Comparison of ENCODE assay signal across 9 cellular contexts in the genomic region with DNA sequence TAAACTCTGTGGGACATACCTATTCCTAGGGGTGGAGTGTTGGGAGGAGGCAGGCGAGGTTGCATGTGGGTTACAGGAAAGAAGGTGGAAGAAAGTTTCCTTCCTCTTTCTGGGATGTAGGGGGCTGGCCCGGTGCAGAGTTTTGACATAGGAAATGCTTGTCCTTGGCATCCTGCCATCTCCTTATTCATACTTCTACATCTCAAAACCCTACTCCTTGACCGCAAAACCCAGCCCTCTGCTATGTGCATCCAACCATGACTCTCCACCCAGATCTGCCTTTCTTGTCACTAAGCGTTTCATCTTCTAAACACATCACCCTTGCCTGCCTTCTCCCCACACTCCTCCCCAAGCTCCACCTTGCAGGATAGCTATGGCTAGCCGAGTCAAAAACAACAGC. TPM values are rescaled to one million over a fixed set of nuclear protein-coding genes. Genes with fewer than 3 reads are reported as not detected.
DNase-seq lines count a peak whose midpoint lies in the region; ATAC-seq and TF ChIP-seq lines count a peak whose summit lies in the region.
"Not testable (repeated sequence)": the region's sequence is repeated elsewhere in the genome, so short reads cannot be mapped to it uniquely, and the experiment has no call there.
"Had no signal": no experiment of that assay in that cellular context is flagged by ENCODE, and none has a peak within 500 bp of the region (broad histone marks: within the 10 kb centered on the region; RNA-seq: fewer than 3 reads in every experiment).

No MANE protein-coding gene starts in this region.

- peak overlapping the region; percentile 63 for H3K4me2 ChIP-seq in Loucy (ENCODE audit: low read depth, low read length, poor library complexity, severe bottlenecking)

- not testable (repeated sequence) for H3F3A ChIP-seq in Loucy (ENCODE audit: low read depth)

- H3K27me3 ChIP-seq in Loucy (ENCODE audit: insufficient read depth, low read length, poor library complexity, severe bottlenecking), result not testable (repeated sequence)

- not testable (repeated sequence) for H3K9me2 ChIP-seq in Loucy (replicated peaks; ENCODE audit: low read depth, low read length)

- ATAC-seq in GM19023 (IDR thresholded peaks at IDR 0.05; ENCODE audit: unreplicated experiment), result peak; percentile 95
- peak; percentile 100 for ATAC-seq in HG02884 (IDR thresholded peaks at IDR 0.05; ENCODE audit: unreplicated experiment)

- not testable (repeated sequence) for H2AFZ ChIP-seq in Loucy (ENCODE audit: low read length)

- not testable (repeated sequence) for TF ChIP-seq CTCF in Loucy (conservative IDR thresholded peaks at IDR 0.05; ENCODE audit: low read length)

- not testable (repeated sequence) for H3K9me3 ChIP-seq in Loucy (ENCODE audit: insufficient read depth, low read depth, low read length)

- H3K4me3 ChIP-seq in Loucy (ENCODE audit: low read length, poor library complexity, severe bottlenecking), result peak overlapping the region; percentile 42

- DNase-seq in AML-193 (lab: John Stamatoyannopoulos, UW), result peak; percentile 91 to 94
- DNase-seq in T-helper 9 cell, result peak; percentile 1
- DNase-seq in activated gamma-delta T cell treated with Interleukin-2 at 50 U/mL for 16 hours, result peak; percentile 50
- peak; percentile 5 for DNase-seq in glomerular endothelial cell (ENCODE audit: extremely low read depth, low read depth, low spot score)
- DNase-seq in stimulated activated CD4-positive, alpha-beta T cell treated with anti-CD3 and anti-CD28 coated beads, Interleukin-1b, Interleukin-23, amount 100 ng/mL, for 48 hours, result peak; percentile 76

- not testable (repeated sequence) for H3K9ac ChIP-seq in Loucy (ENCODE audit: low read depth, low read length, poor library complexity, severe bottlenecking)

- H4K20me1 ChIP-seq in Loucy (ENCODE audit: insufficient read depth, low read length, poor library complexity, severe bottlenecking), result not testable (repeated sequence)

- H3K36me3 ChIP-seq in Loucy (ENCODE audit: insufficient read depth, low read length), result not testable (repeated sequence)

- peaks cover 13% of the 10 kb centered on the region for H3K4me1 ChIP-seq in Loucy (ENCODE audit: insufficient read depth, low read length, poor library complexity, severe bottlenecking)

- H3K79me2 ChIP-seq in Loucy (ENCODE audit: insufficient read depth, low read length), result not testable (repeated sequence)

RNA-seq across cellular contexts. Expression of a gene that starts 48.5 kb away (rescaled TPM):
- total RNA-seq in glomerular endothelial cell, result not detected in 2 replicates
- total RNA-seq: H7 had no signal

Comparison
In these comparisons a context has a peak if more than half of its experiments do, and no peak if none do; other contexts are left out.
1. Peak in every context shown above with its lines: DNase-seq, ATAC-seq and H3K4me3 ChIP-seq.
2. DNase-seq: peak in every context shown above with its lines; median percentile 92 in AML-193; 76 in stimulated activated CD4-positive, alpha-beta T cell treated with anti-CD3 and anti-CD28 coated beads, Interleukin-1b, Interleukin-23, amount 100 ng/mL, for 48 hours; 50 in activated gamma-delta T cell treated with Interleukin-2 at 50 U/mL for 16 hours; 5 in glomerular endothelial cell; 1 in T-helper 9 cell.